Comparison of ENCODE assay signal across 1 cellular context in the genomic region with DNA sequence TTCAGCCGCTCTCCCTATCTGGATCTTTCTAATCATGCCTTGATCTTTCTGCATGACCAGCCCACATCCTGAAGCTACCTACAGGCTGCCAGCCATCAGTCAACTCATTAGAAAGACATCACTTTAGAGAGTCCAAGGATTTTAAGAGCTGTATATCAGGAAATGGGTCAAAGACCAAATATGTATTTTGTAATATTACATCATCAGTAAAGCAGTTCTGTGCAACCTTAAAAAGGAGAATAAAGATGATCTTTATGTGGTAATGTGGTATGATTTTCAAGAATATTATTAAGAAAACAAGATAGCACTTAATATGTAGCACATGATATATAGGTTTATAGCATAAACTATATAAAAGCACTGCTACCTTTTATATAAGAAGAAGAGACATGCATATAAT.
TF ChIP-seq lines count a peak whose summit lies in the region.

No MANE protein-coding gene starts in this region.

TF ChIP-seq in SK-N-SH, 30 proteins besides CTCF, POLR2A, EP300 and RAD21:
- TF ChIP-seq, protein P1, sequence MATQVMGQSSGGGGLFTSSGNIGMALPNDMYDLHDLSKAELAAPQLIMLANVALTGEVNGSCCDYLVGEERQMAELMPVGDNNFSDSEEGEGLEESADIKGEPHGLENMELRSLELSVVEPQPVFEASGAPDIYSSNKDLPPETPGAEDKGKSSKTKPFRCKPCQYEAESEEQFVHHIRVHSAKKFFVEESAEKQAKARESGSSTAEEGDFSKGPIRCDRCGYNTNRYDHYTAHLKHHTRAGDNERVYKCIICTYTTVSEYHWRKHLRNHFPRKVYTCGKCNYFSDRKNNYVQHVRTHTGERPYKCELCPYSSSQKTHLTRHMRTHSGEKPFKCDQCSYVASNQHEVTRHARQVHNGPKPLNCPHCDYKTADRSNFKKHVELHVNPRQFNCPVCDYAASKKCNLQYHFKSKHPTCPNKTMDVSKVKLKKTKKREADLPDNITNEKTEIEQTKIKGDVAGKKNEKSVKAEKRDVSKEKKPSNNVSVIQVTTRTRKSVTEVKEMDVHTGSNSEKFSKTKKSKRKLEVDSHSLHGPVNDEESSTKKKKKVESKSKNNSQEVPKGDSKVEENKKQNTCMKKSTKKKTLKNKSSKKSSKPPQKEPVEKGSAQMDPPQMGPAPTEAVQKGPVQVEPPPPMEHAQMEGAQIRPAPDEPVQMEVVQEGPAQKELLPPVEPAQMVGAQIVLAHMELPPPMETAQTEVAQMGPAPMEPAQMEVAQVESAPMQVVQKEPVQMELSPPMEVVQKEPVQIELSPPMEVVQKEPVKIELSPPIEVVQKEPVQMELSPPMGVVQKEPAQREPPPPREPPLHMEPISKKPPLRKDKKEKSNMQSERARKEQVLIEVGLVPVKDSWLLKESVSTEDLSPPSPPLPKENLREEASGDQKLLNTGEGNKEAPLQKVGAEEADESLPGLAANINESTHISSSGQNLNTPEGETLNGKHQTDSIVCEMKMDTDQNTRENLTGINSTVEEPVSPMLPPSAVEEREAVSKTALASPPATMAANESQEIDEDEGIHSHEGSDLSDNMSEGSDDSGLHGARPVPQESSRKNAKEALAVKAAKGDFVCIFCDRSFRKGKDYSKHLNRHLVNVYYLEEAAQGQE (IDR thresholded peaks at IDR 0.05; ENCODE audit: low read depth, low read length): no peak
- TF ChIP-seq, protein P2, sequence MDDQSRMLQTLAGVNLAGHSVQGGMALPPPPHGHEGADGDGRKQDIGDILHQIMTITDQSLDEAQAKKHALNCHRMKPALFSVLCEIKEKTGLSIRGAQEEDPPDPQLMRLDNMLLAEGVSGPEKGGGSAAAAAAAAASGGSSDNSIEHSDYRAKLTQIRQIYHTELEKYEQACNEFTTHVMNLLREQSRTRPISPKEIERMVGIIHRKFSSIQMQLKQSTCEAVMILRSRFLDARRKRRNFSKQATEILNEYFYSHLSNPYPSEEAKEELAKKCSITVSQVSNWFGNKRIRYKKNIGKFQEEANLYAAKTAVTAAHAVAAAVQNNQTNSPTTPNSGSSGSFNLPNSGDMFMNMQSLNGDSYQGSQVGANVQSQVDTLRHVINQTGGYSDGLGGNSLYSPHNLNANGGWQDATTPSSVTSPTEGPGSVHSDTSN (IDR thresholded peaks at IDR 0.05): peak; percentile 9; the same call in 1 of the 2 replicates
